Comparison of ENCODE assay signal across 17 cellular contexts in genomic region chr2:38957972-38958371, GRCh38.
DNase-seq lines count a peak whose midpoint lies in the region; ATAC-seq lines count a peak whose summit lies in the region.
"Had no signal": no experiment of that assay in that cellular context is flagged by ENCODE, and none has a peak within 500 bp of the region (broad histone marks: within the 10 kb centered on the region; RNA-seq: fewer than 3 reads in every experiment).

No MANE protein-coding gene starts in this region.

- no peaks in the 10 kb centered on the region for H3K9me3 Mint-ChIP-seq in activated naive CD4-positive, alpha-beta T cell treated with anti-CD3 and anti-CD28 coated beads, Interleukin-2, amount 50 U/mL, for 24 hours
- no peaks in the 10 kb centered on the region for H3K9me3 Mint-ChIP-seq in activated naive CD4-positive, alpha-beta T cell treated with anti-CD3 and anti-CD28 coated beads, Interleukin-2, amount 50 U/mL, for 72 hours
- H3K9me3 Mint-ChIP-seq: CD4-positive, alpha-beta T cell; CD8-positive, alpha-beta T cell had no signal

- no peak overlapping the region for H2AK5ac ChIP-seq in neuronal stem cell (ENCODE audit: low read depth, low read length)

- H3K4ac ChIP-seq in neuronal stem cell (ENCODE audit: low read length): no peak overlapping the region

- peaks cover 0 to 8% (median 0%) of the 10 kb centered on the region in 3 experiments for H3K27me3 ChIP-seq in neuronal stem cell (ENCODE audit: control insufficient read depth in 3 of 3, insufficient read depth in 3 of 3, low read depth in 1 of 3, low read length in 3 of 3)
- H3K27me3 ChIP-seq: BLaER1 treated with 17β-estradiol and CSF1 and Interleukin-3, amounts not matched to agents 10 nM and 100 nM had no signal

- WGBS in neuronal stem cell (ENCODE audit: extremely low coverage in 2 of 2, insufficient read length in 2 of 2, insufficient replicate concordance in 1 of 2), 2 donors: no CpG with 5 or more reads among the region's 5 CpGs

- H3K36me3 Mint-ChIP-seq in activated naive CD4-positive, alpha-beta T cell treated with anti-CD3 and anti-CD28 coated beads, Interleukin-2, amount 50 U/mL, for 24 hours: no peaks in the 10 kb centered on the region
- peaks cover 0 to 16% of the 10 kb centered on the region in 2 donors for H3K36me3 Mint-ChIP-seq in activated naive CD4-positive, alpha-beta T cell treated with anti-CD3 and anti-CD28 coated beads, Interleukin-2, amount 50 U/mL, for 72 hours
- H3K36me3 Mint-ChIP-seq: CD8-positive, alpha-beta T cell had no signal

- no peak overlapping the region for H3K4me3 ChIP-seq in neuronal stem cell (ENCODE audit: low read length in 2 of 2)
- H3K4me3 ChIP-seq: A549; BLaER1 treated with 17β-estradiol and CSF1 and Interleukin-3, amounts not matched to agents 10 nM and 100 nM had no signal

- no peaks in the 10 kb centered on the region for H3K4me1 ChIP-seq in neuronal stem cell (ENCODE audit: control insufficient read depth in 2 of 2, insufficient read depth in 1 of 2, low read depth in 1 of 2, low read length in 2 of 2)
- H3K4me1 ChIP-seq: A549, Caco-2 had no signal

- H3K27me3 Mint-ChIP-seq in activated naive CD4-positive, alpha-beta T cell treated with anti-CD3 and anti-CD28 coated beads, Interleukin-2, amount 50 U/mL, for 24 hours: peaks cover 12% of the 10 kb centered on the region

- no peak for ATAC-seq in activated naive CD4-positive, alpha-beta T cell treated with anti-CD3 and anti-CD28 coated beads, Interleukin-2, amount 50 U/mL, for 72 hours
- ATAC-seq: A549; CD8-positive, alpha-beta T cell had no signal

- no peak overlapping the region for H2BK15ac ChIP-seq in neuronal stem cell (ENCODE audit: low read length)

- H3K18ac ChIP-seq in neuronal stem cell (ENCODE audit: low read length): no peak overlapping the region

- no peak overlapping the region for H3K4me2 ChIP-seq in neuronal stem cell (ENCODE audit: insufficient read depth, low read length, poor library complexity, severe bottlenecking)
- H3K4me2 ChIP-seq: A549; BLaER1 treated with 17β-estradiol and CSF1 and Interleukin-3, amounts not matched to agents 10 nM and 100 nM had no signal

- H3K27ac Mint-ChIP-seq in activated naive CD4-positive, alpha-beta T cell treated with anti-CD3 and anti-CD28 coated beads, Interleukin-2, amount 50 U/mL, for 24 hours: no peak overlapping the region
- H3K27ac Mint-ChIP-seq in activated naive CD4-positive, alpha-beta T cell treated with anti-CD3 and anti-CD28 coated beads, Interleukin-2, amount 50 U/mL, for 72 hours: no peak overlapping the region
- H3K27ac Mint-ChIP-seq: B cell; CD4-positive, alpha-beta T cell; CD8-positive, alpha-beta T cell had no signal

- peak overlapping the region; percentile 27 for H3K4me3 Mint-ChIP-seq in activated naive CD4-positive, alpha-beta T cell treated with anti-CD3 and anti-CD28 coated beads, Interleukin-2, amount 50 U/mL, for 24 hours
- H3K4me3 Mint-ChIP-seq: B cell; CD4-positive, alpha-beta T cell; CD8-positive, alpha-beta T cell had no signal

- no peak overlapping the region for H3K27ac ChIP-seq in neuronal stem cell (replicated peaks; ENCODE audit: low read length)
- H3K27ac ChIP-seq: 22Rv1; A549; BLaER1 treated with 17β-estradiol and CSF1 and Interleukin-3, amounts not matched to agents 10 nM and 100 nM; C4-2B had no signal

- no peak overlapping the region for H3K14ac ChIP-seq in neuronal stem cell (ENCODE audit: low read length)

- no peaks in the 10 kb centered on the region for H3K36me3 ChIP-seq in neuronal stem cell (replicated peaks in 1 of 2; ENCODE audit: control insufficient read depth in 2 of 2, insufficient read depth in 2 of 2, low read length in 2 of 2)
- H3K36me3 ChIP-seq: BLaER1 treated with 17β-estradiol and CSF1 and Interleukin-3, amounts not matched to agents 10 nM and 100 nM had no signal

- H3K9me3 ChIP-seq in neuronal stem cell (replicated peaks in 1 of 2; ENCODE audit: control insufficient read depth in 2 of 2, insufficient read depth in 1 of 2, low read depth in 1 of 2, low read length in 2 of 2): peaks cover 0 to 8% of the 10 kb centered on the region in 2 donors
- H3K9me3 ChIP-seq: A549, Caco-2 had no signal

- DNase-seq in activated naive CD4-positive, alpha-beta T cell treated with anti-CD3 and anti-CD28 coated beads, Interleukin-2, amount 50 U/mL, for 72 hours (ENCODE audit: low spot score in 2 of 2): no peak
- no peak for DNase-seq in neuronal stem cell (ENCODE audit: low spot score)
- no peak for DNase-seq in NCI-H187 treated with DMSO at 0.1 percent for 48 hours (lab: John Stamatoyannopoulos, UW)
- DNase-seq in NCI-H82 treated with DMSO at 0.1 percent for 48 hours (lab: John Stamatoyannopoulos, UW; ENCODE audit: unreplicated experiment): no peak
- DNase-seq: AML-193; Caco-2; Calu3; CD4-positive, alpha-beta T cell; CD8-positive, alpha-beta T cell; DMS79 treated with DMSO at 0.1 percent for 48 hours; GF-D8 had no signal

- no peak overlapping the region for H2AFZ ChIP-seq in neuronal stem cell (ENCODE audit: low read length)

- no peak overlapping the region for H2BK5ac ChIP-seq in neuronal stem cell (ENCODE audit: low read length)

- H3K9ac ChIP-seq in neuronal stem cell (ENCODE audit: low read depth, low read length, poor library complexity): peak overlapping the region; percentile 6
- H3K9ac ChIP-seq: BLaER1 treated with 17β-estradiol and CSF1 and Interleukin-3, amounts not matched to agents 10 nM and 100 nM had no signal

- no peak overlapping the region for H2BK12ac ChIP-seq in neuronal stem cell (ENCODE audit: low read length)

- H3K4me1 Mint-ChIP-seq in activated naive CD4-positive, alpha-beta T cell treated with anti-CD3 and anti-CD28 coated beads, Interleukin-2, amount 50 U/mL, for 24 hours: peaks cover 4% of the 10 kb centered on the region

- no peak overlapping the region for H4K91ac ChIP-seq in neuronal stem cell (ENCODE audit: low read depth, low read length, poor library complexity)

- no peaks in the 10 kb centered on the region for H3K79me1 ChIP-seq in neuronal stem cell (ENCODE audit: low read depth, low read length)

- H2BK120ac ChIP-seq in neuronal stem cell (ENCODE audit: low read depth, low read length): no peak overlapping the region

- no peak overlapping the region for H4K8ac ChIP-seq in neuronal stem cell (ENCODE audit: low read depth, low read length)

- no peak overlapping the region for H3K23ac ChIP-seq in neuronal stem cell (ENCODE audit: low read depth, low read length, poor library complexity)
